13 cellular contexts compared by ENCODE assay signal in genomic region chr6:154738561-154738961, GRCh38. TPM values are rescaled to one million over a fixed set of nuclear protein-coding genes. Genes with fewer than 3 reads are reported as not detected.
DNase-seq lines count a peak whose midpoint lies in the region; ATAC-seq, FAIRE-seq and TF ChIP-seq lines count a peak whose summit lies in the region.
"Had no signal": no experiment of that assay in that cellular context is flagged by ENCODE, and none has a peak within 500 bp of the region (broad histone marks: within the 10 kb centered on the region; RNA-seq: fewer than 3 reads in every experiment).

No MANE protein-coding gene starts in this region.

- no peaks in the 10 kb centered on the region for H3K9me3 Mint-ChIP-seq in CD4-positive, CD25-positive, alpha-beta regulatory T cell

- no peak for FAIRE-seq in K562 (lab: Jason Lieb, UNC)

- no peak overlapping the region for H3K23ac ChIP-seq in mesendoderm (ENCODE audit: low read length)

- CTCF ChIA-PET in HEK293 (lab: Yijun Ruan, JAX), result interaction anchor here (0.6 to 1.0 kb wide), 5 partner anchors 11 to 152 kb away, joined by 3 to 4 read pairs (median 3); no protein-coding TSS in a partner anchor
- CTCF ChIA-PET in K562 (lab: Yijun Ruan, JAX; ENCODE audit: low intra/inter-chr PET ratio), result no interaction called here
- CTCF ChIA-PET in GM10248 (lab: Yijun Ruan, JAX), result interaction anchor here (1.5 kb wide), 1 partner anchor 36 kb away, joined by 4 read pairs; no protein-coding TSS in a partner anchor

- H3K79me2 ChIP-seq in K562 (ENCODE audit: control insufficient read depth, insufficient read depth, low read length), result peaks cover 99% of the 10 kb centered on the region
- peaks cover 70% of the 10 kb centered on the region for H3K79me2 ChIP-seq in mesendoderm (ENCODE audit: control insufficient read depth, insufficient read depth, low read length)
- H3K79me2 ChIP-seq in Karpas-422 (ENCODE audit: low read length), result peaks cover 100% of the 10 kb centered on the region

- no peak overlapping the region for H3K9ac ChIP-seq in K562 (ENCODE audit: insufficient read depth in 1 of 2, low read depth in 2 of 2, low read length in 2 of 2)
- H3K9ac ChIP-seq in mesendoderm (ENCODE audit: low read length), result peak overlapping the region; percentile 39
- no peak overlapping the region for H3K9ac ChIP-seq in Karpas-422 (ENCODE audit: low read length)

- H3K27me3 Mint-ChIP-seq in CD4-positive, CD25-positive, alpha-beta regulatory T cell, result no peaks in the 10 kb centered on the region

- H3K9me3 ChIP-seq in CD4-positive, CD25-positive, alpha-beta regulatory T cell (ENCODE audit: control insufficient read depth in 2 of 2, low read length in 2 of 2), result no peaks in the 10 kb centered on the region
- no peaks in the 10 kb centered on the region for H3K9me3 ChIP-seq in HEK293 (ENCODE audit: control insufficient read depth, insufficient read depth, low read depth, low read length)
- no peaks in the 10 kb centered on the region for H3K9me3 ChIP-seq in K562 (replicated peaks; ENCODE audit: control insufficient read depth, insufficient read depth, low read depth, low read length)
- no peaks in the 10 kb centered on the region for H3K9me3 ChIP-seq in Karpas-422 (ENCODE audit: low read length)
- H3K9me3 ChIP-seq: left ventricle myocardium inferior had no signal

- H2BK5ac ChIP-seq in mesendoderm (ENCODE audit: low read length), result no peak overlapping the region

- no peak overlapping the region for H2BK120ac ChIP-seq in mesendoderm (ENCODE audit: low read depth, low read length)

- H4K8ac ChIP-seq in mesendoderm (ENCODE audit: low read depth, low read length), result no peak overlapping the region

- H3K56ac ChIP-seq in mesendoderm (ENCODE audit: low read length), result no peak overlapping the region

- H3K27ac Mint-ChIP-seq in CD4-positive, CD25-positive, alpha-beta regulatory T cell, result peak overlapping the region in 2 of 3 donors; percentile 56 to 70

- peak overlapping the region; percentile 46 for H3K4me3 ChIP-seq in CD4-positive, CD25-positive, alpha-beta regulatory T cell (ENCODE audit: low read depth, low read length)
- H3K4me3 ChIP-seq in HEK293 (ENCODE audit: low read depth, low read length), result no peak overlapping the region
- no peak overlapping the region for H3K4me3 ChIP-seq in K562
- H3K4me3 ChIP-seq in mesendoderm (ENCODE audit: low read length), result no peak overlapping the region
- no peak overlapping the region for H3K4me3 ChIP-seq in Karpas-422 (ENCODE audit: low read length)
- H3K4me3 ChIP-seq: left ventricle myocardium inferior had no signal

- H3K4me1 ChIP-seq in CD4-positive, CD25-positive, alpha-beta regulatory T cell (ENCODE audit: control insufficient read depth, insufficient read depth, low read length, poor library complexity, severe bottlenecking), result peaks cover 62% of the 10 kb centered on the region
- peaks cover 10% of the 10 kb centered on the region; the same call in 1 of the 2 replicates for H3K4me1 ChIP-seq in HEK293 (ENCODE audit: control insufficient read depth, insufficient read depth, low read length)
- peaks cover 13 to 14% of the 10 kb centered on the region in 2 experiments; a peak in 4 of 5 replicates for H3K4me1 ChIP-seq in K562 (replicated peaks in 1 of 2; ENCODE audit: control insufficient read depth in 2 of 2, insufficient read depth in 2 of 2, low read length in 2 of 2)
- peaks cover 7% of the 10 kb centered on the region for H3K4me1 ChIP-seq in mesendoderm (ENCODE audit: control insufficient read depth, low read depth, low read length)
- peaks cover 31% of the 10 kb centered on the region for H3K4me1 ChIP-seq in Karpas-422 (ENCODE audit: low read length)

- H4K5ac ChIP-seq in mesendoderm (ENCODE audit: low read length), result no peak overlapping the region

- no peaks in the 10 kb centered on the region for H3K27me3 ChIP-seq in CD4-positive, CD25-positive, alpha-beta regulatory T cell (ENCODE audit: control insufficient read depth, insufficient read depth, low read length)
- H3K27me3 ChIP-seq in K562 (ENCODE audit: control insufficient read depth in 2 of 2, insufficient read depth in 2 of 2, low read length in 2 of 2) (no peaks in the 10 kb centered on the region), mesendoderm (ENCODE audit: insufficient read depth, low read length, poor library complexity) (no peaks in the 10 kb centered on the region), Karpas-422 (ENCODE audit: low read length) (no peaks in the 10 kb centered on the region)

- in situ Hi-C loops in K562 (cut with MboI), result no loop called here

- no peak for TF ChIP-seq RAD21 in K562 (CRISPR knock-in tag; conservative IDR thresholded peaks at IDR 0.05 in 1 of 2, IDR thresholded peaks at IDR 0.05 in 1 of 2)

- H3K4ac ChIP-seq in mesendoderm (ENCODE audit: low read depth, low read length), result no peak overlapping the region

- H3K9me2 ChIP-seq in Karpas-422 (replicated peaks; ENCODE audit: insufficient read depth, low read length), result no peaks in the 10 kb centered on the region

- H3K9me1 ChIP-seq in K562 (ENCODE audit: control insufficient read depth, insufficient read depth, low read length), result no peaks in the 10 kb centered on the region

- no peaks in the 10 kb centered on the region for H3K36me3 ChIP-seq in CD4-positive, CD25-positive, alpha-beta regulatory T cell (ENCODE audit: control insufficient read depth, insufficient read depth, low read length)
- peaks cover 4 to 16% of the 10 kb centered on the region in 2 experiments for H3K36me3 ChIP-seq in HEK293 (ENCODE audit: control insufficient read depth in 2 of 2, insufficient read depth in 1 of 2, low read length in 2 of 2)
- peaks cover 65% of the 10 kb centered on the region for H3K36me3 ChIP-seq in K562 (ENCODE audit: control insufficient read depth, insufficient read depth, low read length)
- no peaks in the 10 kb centered on the region for H3K36me3 ChIP-seq in mesendoderm (ENCODE audit: control insufficient read depth, insufficient read depth, low read length)
- peaks cover 32% of the 10 kb centered on the region for H3K36me3 ChIP-seq in Karpas-422 (ENCODE audit: insufficient read depth, low read length)
- H3K36me3 ChIP-seq: left ventricle myocardium inferior had no signal

- H3K18ac ChIP-seq in mesendoderm (ENCODE audit: low read length), result no peak overlapping the region

- peak overlapping the region; percentile 51 to 86 (median 61) for H3K4me3 Mint-ChIP-seq in CD4-positive, CD25-positive, alpha-beta regulatory T cell

- TF ChIP-seq POLR2A in K562 (conservative IDR thresholded peaks at IDR 0.05), result no peak

- H3K27ac ChIP-seq in CD4-positive, CD25-positive, alpha-beta regulatory T cell (ENCODE audit: insufficient read depth, low read length, poor library complexity, severe bottlenecking), result no peak overlapping the region
- no peak overlapping the region for H3K27ac ChIP-seq in HEK293 (ENCODE audit: extremely low read depth, low read depth, low read length)
- H3K27ac ChIP-seq in K562 (ENCODE audit: extremely low read depth, low read depth, low read length), result 0 out of 3 replicates have a peak overlapping the region, but pooled peaks have one; percentile 1
- no peak overlapping the region for H3K27ac ChIP-seq in mesendoderm (ENCODE audit: low read depth, low read length)
- H3K27ac ChIP-seq in Karpas-422 (ENCODE audit: low read length), result no peak overlapping the region
- H3K27ac ChIP-seq: left ventricle myocardium inferior had no signal

- intact Hi-C loops in K562 (cut with micrococcal nuclease) (loop anchor here (10.0 kb wide), 1 partner anchor 1754 kb away; the partner anchor contains the start of gene FBXO5), left cardiac atrium (cut with DNase I) (loop anchor here in 1 of 2 donors (10.0 kb wide), 1 partner anchor 66 kb away; no protein-coding TSS in a partner anchor)

- no peak overlapping the region for H2AFZ ChIP-seq in K562 (ENCODE audit: low read depth, low read length)
- H2AFZ ChIP-seq in Karpas-422 (ENCODE audit: low read length), result no peak overlapping the region

- TF ChIP-seq CTCF in HEK293 (tag by site-specific recombination; IDR thresholded peaks at IDR 0.05) (no peak), K562 (IDR thresholded peaks at IDR 0.05 in 2 of 3, conservative IDR thresholded peaks at IDR 0.05 in 1 of 3; ENCODE audit: insufficient read depth in 2 of 3, low read depth in 1 of 3, low read length in 3 of 3) (no peak), GM10248 (IDR thresholded peaks at IDR 0.05; ENCODE audit: control extremely low read depth, extremely low read depth, low read depth, missing control alignments) (no peak)

- H2BK15ac ChIP-seq in mesendoderm (replicated peaks; ENCODE audit: low read depth), result no peak overlapping the region

- ATAC-seq in CD4-positive, CD25-positive, alpha-beta regulatory T cell (ENCODE audit: low read depth in 2 of 2), result no peak
- ATAC-seq in K562 (no peak), left cardiac atrium (no peak), GM18873 (IDR thresholded peaks at IDR 0.05; ENCODE audit: low FRiP score, unreplicated experiment) (no peak)

- DNase-seq in CD4-positive, CD25-positive, alpha-beta regulatory T cell, result no peak
- DNase-seq in K562 (ENCODE audit: extremely low read depth in 1 of 4, low spot score in 3 of 4) (peak in 1 of 4 experiments; percentile 19), mesendoderm (peak; percentile 76), GM10248 (ENCODE audit: extremely low spot score) (no peak), Karpas-422 (no peak), left cardiac atrium (no peak)
- DNase-seq: activated CD8-positive, alpha-beta memory T cell treated with anti-CD3 and anti-CD28 coated beads, Interleukin-2, amount 50 U/mL, for 4 hours; central memory CD4-positive, alpha-beta T cell; foreskin fibroblast; left ventricle myocardium inferior; NCI-H2081 had no signal

- TF ChIP-seq EP300 in K562 (IDR thresholded peaks at IDR 0.05; ENCODE audit: low read length), result no peak

- peaks cover 15% of the 10 kb centered on the region; the same call in 1 of the 2 replicates for H4K20me1 ChIP-seq in K562 (replicated peaks; ENCODE audit: control insufficient read depth, insufficient read depth, low read length)
- peaks cover 32% of the 10 kb centered on the region for H4K20me1 ChIP-seq in Karpas-422 (ENCODE audit: insufficient read depth, low read depth, low read length)

- H3K4me2 ChIP-seq in K562 (ENCODE audit: insufficient read depth, low read length) (no peak overlapping the region), mesendoderm (ENCODE audit: low read length) (peak overlapping the region; percentile 13), Karpas-422 (ENCODE audit: low read depth, low read length, poor library complexity, severe bottlenecking) (no peak overlapping the region)

- H3K79me1 ChIP-seq in mesendoderm (ENCODE audit: low read length), result peaks cover 3% of the 10 kb centered on the region

- POLR2A ChIA-PET in HEK293 (lab: Yijun Ruan, JAX), result no interaction called here
- POLR2A ChIA-PET in K562 (lab: Yijun Ruan, JAX), result interaction anchor here (1.4 to 3.6 kb wide), 2 partner anchors 11 to 18 kb away, joined by 5 to 17 read pairs; no protein-coding TSS in a partner anchor
- POLR2A ChIA-PET in GM10248 (lab: Yijun Ruan, JAX), result no interaction called here

- H3K36me3 Mint-ChIP-seq in CD4-positive, CD25-positive, alpha-beta regulatory T cell, result peaks cover 19% of the 10 kb centered on the region

- no peak overlapping the region for H2AK5ac ChIP-seq in mesendoderm (ENCODE audit: low read length)

- H3K4me1 Mint-ChIP-seq in CD4-positive, CD25-positive, alpha-beta regulatory T cell, result peaks cover 49 to 85% (median 70%) of the 10 kb centered on the region in 4 donors

- BruUV-seq in K562 (replicated peaks; lab: Mats Ljungman, UMichigan), result no TSS peak

- 57% methylated on average over 3 of the region's 3 CpGs for WGBS in K562 (ENCODE audit: insufficient coverage, low coverage, missing lambda C conversion rate)
- WGBS in mesendoderm (ENCODE audit: extremely low coverage, insufficient coverage, low lambda C conversion rate), result no CpG with 5 or more reads among the region's 3 CpGs

RNA-seq across cellular contexts. Expression of gene SCAF8, which starts 5.3 kb away (rescaled TPM):
- total RNA-seq in CD4-positive, CD25-positive, alpha-beta regulatory T cell, result 72.0 TPM
- 10 to 100 TPM; 13.7 to 16.0 (median 14.8) TPM for polyA plus RNA-seq in CD4-positive, CD25-positive, alpha-beta regulatory T cell
- total RNA-seq in K562 (2011; cell fraction: chromatin; rRNA removed; ENCODE audit: low replicate concordance), result 29.7 and 106 TPM in 2 replicates
- total RNA-seq in K562 (2011; cell fraction: nucleolus; rRNA removed), result 18.2 and 25.1 TPM in 2 replicates
- total RNA-seq in K562 (2011; cell fraction: nucleoplasm; rRNA removed), result 34.6 and 37.3 TPM in 2 replicates
- total RNA-seq in K562 (2014; rRNA removed), result 20.3 and 25.3 TPM in 2 replicates
- total RNA-seq in K562 (2014; rRNA removed; fragmentation: Illumina TruSeq; extraction: Trizol), result 35.7 and 41.5 TPM in 2 replicates
- 37.0 and 38.5 TPM in 2 replicates for total RNA-seq in K562 (2015; rRNA removed; fragmentation: Illumina TruSeq; extraction: Trizol)
- total RNA-seq in K562 (2021), result 38.6 and 46.6 TPM in 2 replicates
- polyA plus RNA-seq in K562 (2011; rRNA removed), result 22.0 and 23.2 TPM in 2 replicates
- 13.9 and 18.5 TPM in 2 replicates for polyA plus RNA-seq in K562 (2011; cell fraction: cytosol; rRNA removed)
- polyA plus RNA-seq in K562 (2011; cell fraction: nucleus; rRNA removed), result 27.6 and 28.9 TPM in 2 replicates
- 21.6 and 23.1 TPM in 2 replicates for polyA plus RNA-seq in K562 (2012)
- 36.0 and 41.1 TPM in 2 replicates for polyA plus RNA-seq in K562 (2014; fragmentation: Illumina TruSeq; extraction: Trizol)
- polyA plus RNA-seq in K562 (2014; fragmentation: Nextera tagmentation; extraction: Ambion mirVana), result 10 to 100 TPM; 10.5 to 11.8 TPM
- polyA plus RNA-seq in K562 (2014; rRNA removed), result 18.5 and 19.4 TPM in 2 replicates
- polyA minus RNA-seq in K562 (2011; rRNA and poly(A)+ RNA removed), result 55.1 and 69.3 TPM in 2 replicates
- 27.5 and 32.1 TPM in 2 replicates for polyA minus RNA-seq in K562 (2011; cell fraction: cytosol; rRNA and poly(A)+ RNA removed)
- polyA minus RNA-seq in K562 (2011; cell fraction: nucleus; rRNA and poly(A)+ RNA removed), result 29.2 and 48.1 TPM in 2 replicates
- 33.0 TPM for polyA plus RNA-seq in mesendoderm (2013, experiment 1 of 2)
- 32.2 TPM for polyA plus RNA-seq in mesendoderm (2013, experiment 2 of 2)
- 30.1 and 44.8 TPM in 2 replicates for total RNA-seq in Karpas-422 (2014; rRNA removed; shearing (Covaris generic); ENCODE audit: low replicate concordance)
- total RNA-seq in left cardiac atrium, result 10 to 100 TPM; 37.8 to 44.1 TPM
